In genomic region chr15:64825431-64826294, GRCh38 we compare ENCODE assay signal across 8 cellular contexts.
DNase-seq lines count a peak whose midpoint lies in the region; ATAC-seq and TF ChIP-seq lines count a peak whose summit lies in the region.

PIF1 (minus strand) TSS chr15:64825647; CDS start chr15:64824335, 1,312 bp downstream.

- WGBS in iPS DF 6.9 (ENCODE audit: insufficient coverage, insufficient read length), result no CpG with 5 or more reads among the region's 35 CpGs

- ATAC-seq in GM18868 (IDR thresholded peaks at IDR 0.05; ENCODE audit: unreplicated experiment), result peak; percentile 89
- peak; percentile 79 for ATAC-seq in HG03103 (IDR thresholded peaks at IDR 0.05; ENCODE audit: low read depth, unreplicated experiment)

- peak within 1 kb of the TSS; percentile 98 for H2AFZ ChIP-seq in ACC112 (ENCODE audit: low read length, unreplicated experiment)

- in situ Hi-C loops in brain microvascular endothelial cell (cut with HindIII; ENCODE audit: low pct_ligation_motif_present, low sequenced_read_pairs), result no loop called here

- no peaks in the 10 kb centered on the region for H3K9me3 ChIP-seq in iPS DF 6.9 (ENCODE audit: control insufficient read depth, insufficient read depth, low read length)

- peak; percentile 4 for TF ChIP-seq CTCF in brain microvascular endothelial cell (IDR thresholded peaks at IDR 0.05; ENCODE audit: low read depth, low read length, missing control alignments)

- H3K4me3 ChIP-seq in ACC112 (ENCODE audit: low read depth, low read length) (peak within 1 kb of the TSS; percentile 97), brain microvascular endothelial cell (ENCODE audit: low read depth, low read length) (peak within 1 kb of the TSS; percentile 73), iPS DF 6.9 (ENCODE audit: low read length) (peak within 1 kb of the TSS; percentile 60), skeletal muscle cell (ENCODE audit: low read depth, low read length) (peak within 1 kb of the TSS; percentile 58)

- peaks cover 4% of the 10 kb centered on the region for H3K4me1 ChIP-seq in ACC112 (ENCODE audit: control insufficient read depth, insufficient read depth, low read length, unreplicated experiment)
- peaks cover 2% of the 10 kb centered on the region; the same call in 1 of the 2 replicates for H3K4me1 ChIP-seq in iPS DF 6.9 (ENCODE audit: control insufficient read depth, insufficient read depth, low read length)

- DNase-seq in NCI-H2171 (lab: John Stamatoyannopoulos, UW), result peak; percentile 96
- DNase-seq in UCSD-AML1 (lab: John Stamatoyannopoulos, UW; ENCODE audit: unreplicated experiment), result peak; percentile 83
- DNase-seq in brain microvascular endothelial cell, result peak; percentile 99
- DNase-seq in iPS DF 6.9 (ENCODE audit: low read depth, low spot score), result peak; percentile 100
- peak; percentile 96 for DNase-seq in skeletal muscle cell (ENCODE audit: low read depth)

- H3K27ac ChIP-seq in ACC112 (ENCODE audit: low read depth, low read length) (peak within 1 kb of the TSS; percentile 1; the same call in 1 of the 2 replicates), brain microvascular endothelial cell (peak within 1 kb of the TSS; percentile 60), iPS DF 6.9 (ENCODE audit: low read length) (no peak within 1 kb of the TSS)

- no peaks in the 10 kb centered on the region; the same call in 1 of the 2 replicates for H3K36me3 ChIP-seq in ACC112 (ENCODE audit: insufficient read depth, low read length)
- no peaks in the 10 kb centered on the region for H3K36me3 ChIP-seq in brain microvascular endothelial cell (replicated peaks)
- peaks cover 16% of the 10 kb centered on the region for H3K36me3 ChIP-seq in iPS DF 6.9 (ENCODE audit: control insufficient read depth, insufficient read depth, low read length)

- peaks cover 20% of the 10 kb centered on the region for H3K79me2 ChIP-seq in ACC112 (ENCODE audit: control insufficient read depth, insufficient read depth, low read length, unreplicated experiment)

- H3K27me3 ChIP-seq in ACC112 (ENCODE audit: insufficient read depth, low read length), result no peaks in the 10 kb centered on the region
- no peaks in the 10 kb centered on the region for H3K27me3 ChIP-seq in brain microvascular endothelial cell (replicated peaks)
- H3K27me3 ChIP-seq in iPS DF 6.9 (ENCODE audit: control insufficient read depth, insufficient read depth, low read length), result no peaks in the 10 kb centered on the region
